In the genomic region with DNA sequence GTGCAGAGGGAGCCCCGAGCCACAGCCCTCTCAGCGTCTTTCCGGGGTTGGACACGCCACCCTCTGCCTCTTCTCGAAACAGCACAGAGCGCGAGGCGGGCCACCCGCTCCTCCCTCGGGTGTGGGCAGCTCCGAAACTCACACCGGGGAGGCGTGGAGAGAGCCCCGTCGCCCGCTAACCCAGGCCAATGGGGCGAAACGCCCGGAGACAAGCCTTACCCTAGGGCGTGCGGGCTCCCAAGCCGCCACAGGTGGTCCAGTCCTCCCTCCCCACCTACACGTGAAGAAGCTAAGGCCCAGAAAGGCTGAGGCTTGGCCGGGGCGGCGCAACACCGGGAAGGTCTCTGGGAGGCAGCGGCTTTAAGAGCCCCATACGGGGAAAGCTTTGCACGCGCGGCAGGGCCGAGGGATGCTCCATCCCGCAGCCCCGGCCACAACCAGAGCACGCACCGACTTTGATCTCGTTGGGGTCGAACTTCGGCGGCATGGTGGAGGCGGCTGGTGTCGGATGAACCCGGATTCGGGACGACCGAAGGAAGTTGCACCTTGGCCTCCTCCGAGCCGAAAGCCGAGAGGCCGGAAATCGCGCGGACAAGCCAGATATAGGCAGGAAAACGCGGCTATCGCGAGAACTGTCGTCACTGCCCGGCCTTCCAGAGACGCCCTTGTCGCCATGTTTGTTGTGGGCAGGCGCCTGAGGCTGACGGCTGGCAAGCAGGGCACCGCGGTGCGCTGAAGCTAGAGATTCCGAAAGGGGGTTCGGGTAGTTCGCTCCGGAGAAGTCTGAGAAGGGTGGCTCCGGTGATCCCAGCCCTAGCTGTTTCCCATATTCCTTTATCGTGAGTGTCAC, we compare ENCODE assay signal across 8 cellular contexts. TPM values are rescaled to one million over a fixed set of nuclear protein-coding genes. Genes with fewer than 3 reads are reported as not detected.
DNase-seq lines count a peak whose midpoint lies in the region; ATAC-seq and TF ChIP-seq lines count a peak whose summit lies in the region.

LRSAM1 (plus strand) TSS at position 680 of the 850 bp plus-strand sequence. CDS start 3,018 bp downstream, outside the sequence.
RPL12 (minus strand) TSS at position 576 of the 850 bp plus-strand sequence; CDS start at position 487, 89 bp downstream.

- peak; percentile 98 for DNase-seq in DMS53 (lab: John Stamatoyannopoulos, UW)
- peak; percentile 82 for DNase-seq in KG1 (lab: John Stamatoyannopoulos, UW)
- DNase-seq in activated T-cell treated with anti-CD3 and anti-CD28 coated beads, Interleukin-2, amount 50 U/mL, for 24 hours: peak; percentile 100
- peak; percentile 96 to 99 for DNase-seq in erythroblast (lab: John Stamatoyannopoulos, UW)
- DNase-seq in stimulated activated CD8-positive, alpha-beta memory T cell treated with anti-CD3 and anti-CD28 coated beads, Interleukin-4, amount 100 ng/mL, for 48 hours: peak; percentile 99

- H3K4me1 Mint-ChIP-seq in activated T-cell treated with anti-CD3 and anti-CD28 coated beads, Interleukin-2, amount 50 U/mL, for 24 hours (ENCODE audit: low read depth): peaks cover 38% of the 10 kb centered on the region

- peak within 1 kb of the TSS; percentile 98 for H3K4me3 Mint-ChIP-seq in activated T-cell treated with anti-CD3 and anti-CD28 coated beads, Interleukin-2, amount 50 U/mL, for 24 hours

- peaks cover 31% of the 10 kb centered on the region for H3K36me3 ChIP-seq in mucosa of stomach (ENCODE audit: control insufficient read depth, insufficient read depth, low read length)

- no peaks in the 10 kb centered on the region for H3K27me3 Mint-ChIP-seq in activated T-cell treated with anti-CD3 and anti-CD28 coated beads, Interleukin-2, amount 50 U/mL, for 24 hours

- peak within 1 kb of the TSS; percentile 95 for H3K4me3 ChIP-seq in mucosa of stomach (ENCODE audit: low read length)

- H3K4me1 ChIP-seq in mucosa of stomach (ENCODE audit: control insufficient read depth, insufficient read depth, low read length): peaks cover 29% of the 10 kb centered on the region

- H3K36me3 Mint-ChIP-seq in activated T-cell treated with anti-CD3 and anti-CD28 coated beads, Interleukin-2, amount 50 U/mL, for 24 hours (ENCODE audit: low read depth): peaks cover 87% of the 10 kb centered on the region

- no peaks in the 10 kb centered on the region for H3K27me3 ChIP-seq in mucosa of stomach (ENCODE audit: control insufficient read depth, insufficient read depth, low read length)

- peak within 1 kb of the TSS; percentile 96 for H3K9ac ChIP-seq in mucosa of stomach (ENCODE audit: low read length)

- peak; percentile 100 for TF ChIP-seq POLR2A in erythroblast (IDR thresholded peaks at IDR 0.05; ENCODE audit: low read length)

- peak; percentile 55 for ATAC-seq in GM21717 (IDR thresholded peaks at IDR 0.05; ENCODE audit: unreplicated experiment)

- H3K9me3 Mint-ChIP-seq in activated T-cell treated with anti-CD3 and anti-CD28 coated beads, Interleukin-2, amount 50 U/mL, for 24 hours: no peaks in the 10 kb centered on the region

- H3K9me3 ChIP-seq in mucosa of stomach (ENCODE audit: control insufficient read depth, low read length): no peaks in the 10 kb centered on the region

- H3K27ac Mint-ChIP-seq in activated T-cell treated with anti-CD3 and anti-CD28 coated beads, Interleukin-2, amount 50 U/mL, for 24 hours: peak within 1 kb of the TSS; percentile 99

TF ChIP-seq in PFSK-1, 5 proteins besides CTCF, POLR2A, EP300 and RAD21:
- TF ChIP-seq TAF1 (IDR thresholded peaks at IDR 0.05; ENCODE audit: borderline replicate concordance, insufficient read depth, low read length): peak; percentile 99
- no peak for TF ChIP-seq FOXP2 (optimal IDR thresholded peaks at IDR 0.05; ENCODE audit: borderline replicate concordance, extremely low read depth, extremely low read length, insufficient read depth)
- peak; percentile 96 for TF ChIP-seq SIN3A (IDR thresholded peaks at IDR 0.05; ENCODE audit: borderline replicate concordance, insufficient read depth, low read length)
- peak; percentile 60 to 66; a peak in 2 of 4 replicates for TF ChIP-seq REST (IDR thresholded peaks at IDR 0.05; ENCODE audit: insufficient read depth in 1 of 2, low read depth in 2 of 2, low read length in 2 of 2)
- TF ChIP-seq POLR2AphosphoS5 (IDR thresholded peaks at IDR 0.05; ENCODE audit: low read depth, low read length): peak; percentile 100

RNA-seq across cellular contexts. Expression of gene LRSAM1, which starts in this region (rescaled TPM):
- polyA plus RNA-seq in PFSK-1 (2012; ENCODE audit: insufficient read length, low read depth): 27.8 TPM

RNA-seq across cellular contexts. Expression of gene RPL12, which starts in this region (rescaled TPM):
- polyA plus RNA-seq in PFSK-1 (2012; ENCODE audit: insufficient read length, low read depth): 3,048 TPM

Comparison
In these comparisons a context has a peak if more than half of its experiments do, and no peak if none do; other contexts are left out.
1. Peak in every context shown above with its lines: DNase-seq, ATAC-seq and H3K4me3 ChIP-seq.